Comparison of ENCODE assay signal across 30 cellular contexts in genomic region chr6:127564761-127565160, GRCh38. TPM values are rescaled to one million over a fixed set of nuclear protein-coding genes. Genes with fewer than 3 reads are reported as not detected.
"Had no signal": no experiment of that assay in that cellular context is flagged by ENCODE, and none has a peak within 500 bp of the region (broad histone marks: within the 10 kb centered on the region; RNA-seq: fewer than 3 reads in every experiment).

No MANE protein-coding gene starts in this region.

- H3K79me2 ChIP-seq: hepatocyte had no signal

- H2AFZ ChIP-seq: hepatocyte, neural progenitor cell had no signal

- H3K36me3 ChIP-seq: esophagus squamous epithelium, gastroesophageal sphincter, heart left ventricle, left lung, neural progenitor cell, prostate gland, right atrium auricular region, sigmoid colon, tibial artery had no signal

- H3K9ac ChIP-seq: neural progenitor cell had no signal

- H3K27ac ChIP-seq: esophagus squamous epithelium, foreskin keratinocyte, gastroesophageal sphincter, heart left ventricle, hepatocyte, left lung, neural progenitor cell, prostate gland, right atrium auricular region, sigmoid colon, testis, tibial artery had no signal

- H3K4me1 ChIP-seq: esophagus squamous epithelium, foreskin keratinocyte, gastroesophageal sphincter, heart left ventricle, left lung, neural progenitor cell, prostate gland, right atrium auricular region, testis, tibial artery had no signal

- H3K4me2 ChIP-seq: hepatocyte, neural progenitor cell had no signal

- FAIRE-seq: kidney had no signal

- H3K9me3 ChIP-seq: esophagus squamous epithelium, gastroesophageal sphincter, heart left ventricle, left lung, mucosa of descending colon, prostate gland, right atrium auricular region, sigmoid colon, testis, tibial artery had no signal

- DNase-seq: cortex of kidney; effector memory CD8-positive, alpha-beta T cell; erythroblast; esophagus squamous epithelium; foreskin keratinocyte; heart left ventricle; kidney; left lung; mesenchymal stem cell; mucosa of descending colon; naive B cell; sigmoid colon; stimulated activated CD4-positive, alpha-beta T cell treated with anti-CD3 and anti-CD28 coated beads, Interleukin-2, amount 100 ng/mL, for 24 hours; stimulated activated CD4-positive, alpha-beta T cell treated with anti-CD3 and anti-CD28 coated beads, Interleukin-4, amount 100 ng/mL, for 4 hours; stimulated activated naive CD8-positive, alpha-beta T cell treated with anti-CD3 and anti-CD28 coated beads, Interleukin-15, Interleukin-2, amounts not matched to agents 100 U/mL and 50 U/mL, for 24 hours; substantia nigra; testis; tibial artery had no signal

- ATAC-seq: effector memory CD8-positive, alpha-beta T cell; foreskin keratinocyte; gastroesophageal sphincter; heart left ventricle; left lung; mucosa of descending colon; natural killer cell treated with Interleukin-12 subunit alpha and Interleukin-12 subunit beta and Interleukin-15 and Interleukin-18, amount 100 ng/mL, for 72 hours; stimulated activated memory B cell treated with anti-CD40 and anti-IgM and Interleukin-4, amounts not matched to agents 10 μg/mL and 1 μg/mL and 100 μg/mL, for 72 hours; stimulated activated naive CD8-positive, alpha-beta T cell treated with anti-CD3 and anti-CD28 coated beads, Interleukin-15, Interleukin-2, amounts not matched to agents 100 U/mL and 50 U/mL, for 24 hours had no signal

- H3K27me3 ChIP-seq: esophagus squamous epithelium, gastroesophageal sphincter, hepatocyte, left lung, neural progenitor cell, right atrium auricular region, sigmoid colon, testis, tibial artery had no signal

- H3K4me3 ChIP-seq: esophagus squamous epithelium, gastroesophageal sphincter, heart left ventricle, hepatocyte, left lung, mucosa of descending colon, neural progenitor cell, prostate gland, right atrium auricular region, sigmoid colon, testis, tibial artery had no signal

RNA-seq across cellular contexts. Expression of gene C6orf58, which starts 12.2 kb away (rescaled TPM):
- total RNA-seq: gastroesophageal sphincter; heart left ventricle; hepatocyte; kidney; left lung; lower leg skin; lung microvascular endothelial cell; mucosa of descending colon; natural killer cell treated with Interleukin-12 subunit alpha and Interleukin-12 subunit beta and Interleukin-15 and Interleukin-18, amount 100 ng/mL, for 72 hours; osteocyte; prostate gland; right atrium auricular region; sigmoid colon; skeletal muscle tissue; testis; urinary bladder had no signal
- polyA plus RNA-seq: heart left ventricle, hepatocyte, sigmoid colon, urinary bladder had no signal
